ENCODE assay signal across 8 cellular contexts in the genomic region with DNA sequence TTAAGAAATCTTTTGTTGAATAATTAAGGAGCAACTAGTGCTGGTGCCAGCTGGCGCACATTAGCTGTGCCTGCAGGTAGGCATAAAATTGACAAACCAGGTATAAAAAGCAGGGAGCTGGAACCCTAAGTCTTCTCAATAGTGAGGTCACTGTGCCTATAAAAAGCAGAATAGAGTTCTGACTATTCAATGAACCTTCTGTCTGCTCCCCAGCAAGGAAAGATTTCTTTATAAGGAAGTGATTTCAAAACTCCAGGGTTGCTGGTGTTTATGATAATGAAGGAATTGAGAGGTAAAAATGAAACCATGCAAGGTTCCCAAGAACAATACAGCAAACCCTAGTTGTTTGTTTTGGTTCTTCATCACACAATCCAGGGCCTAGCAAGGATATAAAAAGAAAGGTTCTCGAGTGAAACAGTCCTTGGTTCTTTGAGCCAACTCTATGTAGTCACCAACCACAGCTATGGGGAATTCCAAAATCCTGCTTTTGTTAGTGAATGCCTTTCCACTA.
A peak's percentile ranks its signal among the peaks of the same experiment; 100 is the strongest.
DNase-seq lines count a peak whose midpoint lies in the region; ATAC-seq and TF ChIP-seq lines count a peak whose summit lies in the region.

No MANE protein-coding gene starts in this region.

- no peak for DNase-seq in CD8-positive, alpha-beta T cell
- DNase-seq in NCI-H2029 treated with DMSO at 0.1 percent for 48 hours (lab: John Stamatoyannopoulos, UW) = peak; percentile 56
- peak; percentile 55 for DNase-seq in epidermal melanocyte (ENCODE audit: insufficient read length, low spot score)
- DNase-seq in osteocyte (ENCODE audit: extremely low spot score, unreplicated experiment) = no peak
- DNase-seq in cerebellar cortex (ENCODE audit: low spot score) = no peak
- DNase-seq in NCI-H187 (lab: John Stamatoyannopoulos, UW) = no peak
- DNase-seq in GDM1 (lab: John Stamatoyannopoulos, UW) = no peak
- no peak for DNase-seq in effector CD8-positive, alpha-beta T cell (lab: John Stamatoyannopoulos, UW)

- no peak overlapping the region for H3K4me3 Mint-ChIP-seq in CD8-positive, alpha-beta T cell
- H3K4me3 Mint-ChIP-seq in osteocyte (ENCODE audit: unreplicated experiment) = no peak overlapping the region

- no peaks in the 10 kb centered on the region for H3K9me3 ChIP-seq in CD8-positive, alpha-beta T cell (ENCODE audit: low read length)

- no peaks in the 10 kb centered on the region for H3K27me3 Mint-ChIP-seq in CD8-positive, alpha-beta T cell (ENCODE audit: low read depth)
- H3K27me3 Mint-ChIP-seq in osteocyte (ENCODE audit: unreplicated experiment) = no peaks in the 10 kb centered on the region

- no peak overlapping the region for H3K4me3 ChIP-seq in CD8-positive, alpha-beta T cell (ENCODE audit: low read depth, low read length)

- CTCF ChIA-PET in CD8-positive, alpha-beta T cell (lab: Charles Lee) = interaction anchor here (0.7 to 1.0 kb wide), 2 partner anchors 290 to 691 kb away, joined by 3 read pairs; no protein-coding TSS in a partner anchor

- POLR2A ChIA-PET in CD8-positive, alpha-beta T cell (lab: Charles Lee) = no interaction called here

- no peak for TF ChIP-seq CTCF in CD8-positive, alpha-beta T cell (IDR thresholded peaks at IDR 0.05)
- TF ChIP-seq CTCF in osteocyte (IDR thresholded peaks at IDR 0.05) = no peak

- no peaks in the 10 kb centered on the region for H3K9me3 Mint-ChIP-seq in CD8-positive, alpha-beta T cell
- H3K9me3 Mint-ChIP-seq in osteocyte (ENCODE audit: unreplicated experiment) = no peaks in the 10 kb centered on the region

- H3K36me3 Mint-ChIP-seq in CD8-positive, alpha-beta T cell = peaks cover 10% of the 10 kb centered on the region
- H3K36me3 Mint-ChIP-seq in osteocyte (ENCODE audit: unreplicated experiment) = peaks cover 1% of the 10 kb centered on the region

- H3K4me1 ChIP-seq in CD8-positive, alpha-beta T cell (ENCODE audit: insufficient read depth, low read length) = no peaks in the 10 kb centered on the region

- peak overlapping the region; percentile 62 for H3K27ac Mint-ChIP-seq in CD8-positive, alpha-beta T cell
- H3K27ac Mint-ChIP-seq in osteocyte (ENCODE audit: unreplicated experiment) = peak overlapping the region; percentile 62

- H3K27ac ChIP-seq in CD8-positive, alpha-beta T cell (ENCODE audit: low read depth, low read length) = no peak overlapping the region

- intact Hi-C loops in CD8-positive, alpha-beta T cell (cut with DNase I, micrococcal nuclease) = no loop called here

- H3K36me3 ChIP-seq in CD8-positive, alpha-beta T cell (ENCODE audit: insufficient read depth, low read length) = no peaks in the 10 kb centered on the region

- no peaks in the 10 kb centered on the region for H3K27me3 ChIP-seq in CD8-positive, alpha-beta T cell (ENCODE audit: insufficient read depth, low read length)

- peaks cover 31% of the 10 kb centered on the region for H3K4me1 Mint-ChIP-seq in CD8-positive, alpha-beta T cell (ENCODE audit: low read depth)
- H3K4me1 Mint-ChIP-seq in osteocyte (ENCODE audit: unreplicated experiment) = peaks cover 25% of the 10 kb centered on the region

- ATAC-seq in CD8-positive, alpha-beta T cell = no peak

Comparison
In these comparisons a context has a peak if more than half of its experiments do, and no peak if none do; other contexts are left out.
1. DNase-seq: peak in NCI-H2029 treated with DMSO at 0.1 percent for 48 hours (single experiment) and epidermal melanocyte (single experiment); none in CD8-positive, alpha-beta T cell (0 of 7), osteocyte (single experiment), cerebellar cortex (single experiment), NCI-H187 (0 of 2), GDM1 (single experiment) and effector CD8-positive, alpha-beta T cell (single experiment).